In the genomic region with DNA sequence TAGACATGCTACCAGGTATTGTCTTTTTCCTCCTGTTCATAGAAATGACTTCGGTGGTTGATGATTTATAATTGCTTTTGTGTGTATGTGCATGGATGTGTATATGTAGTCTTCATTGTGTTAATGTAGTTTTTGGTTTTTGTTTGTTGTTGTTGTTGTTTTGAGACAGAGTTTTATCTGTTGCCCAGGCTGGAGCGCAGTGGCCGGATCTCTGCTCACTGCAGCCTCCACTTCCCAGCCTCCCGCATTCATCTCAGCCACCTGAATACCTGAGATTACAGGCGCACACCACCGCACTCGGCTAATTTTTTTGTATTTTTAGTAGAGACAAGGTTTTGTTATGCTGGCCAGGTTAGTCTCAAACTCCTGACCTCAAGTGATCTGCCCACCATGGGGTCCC, we compare ENCODE assay signal across 1 cellular context.
TF ChIP-seq lines count a peak whose summit lies in the region.

No MANE protein-coding gene starts in this region.

TF ChIP-seq in neural cell, 6 proteins besides CTCF, POLR2A, EP300 and RAD21 (continued from another document):
- TF ChIP-seq, protein P1, sequence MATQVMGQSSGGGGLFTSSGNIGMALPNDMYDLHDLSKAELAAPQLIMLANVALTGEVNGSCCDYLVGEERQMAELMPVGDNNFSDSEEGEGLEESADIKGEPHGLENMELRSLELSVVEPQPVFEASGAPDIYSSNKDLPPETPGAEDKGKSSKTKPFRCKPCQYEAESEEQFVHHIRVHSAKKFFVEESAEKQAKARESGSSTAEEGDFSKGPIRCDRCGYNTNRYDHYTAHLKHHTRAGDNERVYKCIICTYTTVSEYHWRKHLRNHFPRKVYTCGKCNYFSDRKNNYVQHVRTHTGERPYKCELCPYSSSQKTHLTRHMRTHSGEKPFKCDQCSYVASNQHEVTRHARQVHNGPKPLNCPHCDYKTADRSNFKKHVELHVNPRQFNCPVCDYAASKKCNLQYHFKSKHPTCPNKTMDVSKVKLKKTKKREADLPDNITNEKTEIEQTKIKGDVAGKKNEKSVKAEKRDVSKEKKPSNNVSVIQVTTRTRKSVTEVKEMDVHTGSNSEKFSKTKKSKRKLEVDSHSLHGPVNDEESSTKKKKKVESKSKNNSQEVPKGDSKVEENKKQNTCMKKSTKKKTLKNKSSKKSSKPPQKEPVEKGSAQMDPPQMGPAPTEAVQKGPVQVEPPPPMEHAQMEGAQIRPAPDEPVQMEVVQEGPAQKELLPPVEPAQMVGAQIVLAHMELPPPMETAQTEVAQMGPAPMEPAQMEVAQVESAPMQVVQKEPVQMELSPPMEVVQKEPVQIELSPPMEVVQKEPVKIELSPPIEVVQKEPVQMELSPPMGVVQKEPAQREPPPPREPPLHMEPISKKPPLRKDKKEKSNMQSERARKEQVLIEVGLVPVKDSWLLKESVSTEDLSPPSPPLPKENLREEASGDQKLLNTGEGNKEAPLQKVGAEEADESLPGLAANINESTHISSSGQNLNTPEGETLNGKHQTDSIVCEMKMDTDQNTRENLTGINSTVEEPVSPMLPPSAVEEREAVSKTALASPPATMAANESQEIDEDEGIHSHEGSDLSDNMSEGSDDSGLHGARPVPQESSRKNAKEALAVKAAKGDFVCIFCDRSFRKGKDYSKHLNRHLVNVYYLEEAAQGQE (IDR thresholded peaks at IDR 0.05; ENCODE audit: borderline replicate concordance) = no peak
- TF ChIP-seq TAF1 (IDR thresholded peaks at IDR 0.05; ENCODE audit: low read depth) = no peak
